ENCODE assay signal across 7 cellular contexts in the genomic region with DNA sequence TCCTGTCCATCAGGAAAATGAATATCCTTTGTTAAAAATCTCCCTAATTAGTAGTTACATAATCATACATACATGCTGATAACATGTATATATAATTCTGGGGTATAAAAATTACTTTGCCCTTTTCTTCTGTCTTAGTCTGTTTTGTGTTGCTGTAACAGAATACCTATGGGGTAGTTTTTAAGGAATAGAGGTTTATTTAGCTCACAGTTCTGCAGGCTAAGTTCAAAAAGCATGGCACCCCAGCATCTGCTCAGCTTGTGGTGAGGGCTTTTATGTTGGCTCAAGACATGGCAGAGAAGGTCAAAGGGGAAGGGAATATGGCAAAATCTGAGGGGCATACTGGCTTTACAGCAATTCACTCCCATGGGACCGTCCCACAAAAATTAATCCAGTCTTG.
"Had no signal": no experiment of that assay in that cellular context is flagged by ENCODE, and none has a peak within 500 bp of the region (broad histone marks: within the 10 kb centered on the region; RNA-seq: fewer than 3 reads in every experiment).

No MANE protein-coding gene starts in this region.

- H3K4me3 Mint-ChIP-seq: GM23338, H9, HFFc6 had no signal

- H3K27ac ChIP-seq: KMS-11 had no signal

- H3K27ac Mint-ChIP-seq: GM23338, H9, HFFc6 had no signal

- H3K4me1 Mint-ChIP-seq: GM23338 had no signal

- H3K9me3 Mint-ChIP-seq: HFFc6 had no signal

- DNase-seq: H9, HCEC 1CT, HFFc6, IMR-90, KBM-7 had no signal

- ATAC-seq: GM23338 had no signal
